Comparison of ENCODE assay signal across 8 cellular contexts in the genomic region with DNA sequence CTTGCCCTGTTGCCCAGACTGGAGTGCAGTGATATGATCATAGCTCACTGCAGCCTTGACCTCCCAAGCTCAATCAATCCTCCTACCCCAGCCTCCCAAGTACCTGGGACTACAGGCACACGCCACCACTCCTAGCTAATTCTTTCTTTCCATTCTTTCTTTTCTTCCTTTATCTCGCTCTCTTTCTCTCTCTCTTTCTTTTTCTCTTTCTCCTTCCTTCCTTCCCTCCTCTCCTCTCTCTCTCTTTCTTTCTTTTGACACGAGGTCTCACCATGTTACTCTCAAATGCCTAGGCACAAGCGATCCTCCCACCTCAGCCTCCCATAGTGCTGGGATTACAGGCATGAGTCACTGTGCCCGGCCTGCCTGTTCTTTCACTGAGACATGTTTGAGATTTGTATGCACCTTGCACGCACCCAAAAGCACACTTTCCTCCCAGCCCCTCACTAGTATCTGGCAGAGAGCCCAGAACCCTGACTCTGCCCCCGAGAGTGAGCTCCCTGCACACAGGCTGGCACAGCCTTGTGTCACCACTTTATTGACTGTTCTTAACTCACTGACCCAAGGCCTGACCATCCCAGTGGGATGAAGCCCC. TPM values are rescaled to one million over a fixed set of nuclear protein-coding genes. Genes with fewer than 3 reads are reported as not detected.
DNase-seq lines count a peak whose midpoint lies in the region; ATAC-seq and TF ChIP-seq lines count a peak whose summit lies in the region.

No MANE protein-coding gene starts in this region.

- peaks cover 0 to 46% (median 8%) of the 10 kb centered on the region in 12 donors for H3K4me1 ChIP-seq in heart left ventricle

- H3K27me3 Mint-ChIP-seq in activated naive CD4-positive, alpha-beta T cell treated with anti-CD3 and anti-CD28 coated beads for 36 hours (ENCODE audit: low read depth), result no peaks in the 10 kb centered on the region

- no peaks in the 10 kb centered on the region for H3K27me3 ChIP-seq in heart left ventricle

- TF ChIP-seq CTCF in heart left ventricle (IDR thresholded peaks at IDR 0.05), result no peak

- H3K36me3 Mint-ChIP-seq in activated naive CD4-positive, alpha-beta T cell treated with anti-CD3 and anti-CD28 coated beads for 36 hours (ENCODE audit: low read depth), result peaks cover 68% of the 10 kb centered on the region

- 64 to 80% (median 73%) methylated on average over 7 of the region's 7 CpGs for WGBS in heart left ventricle, 4 donors

- peak overlapping the region in 1 of 12 donors; percentile 20 for H3K27ac ChIP-seq in heart left ventricle

- no peaks in the 10 kb centered on the region for H3K36me3 ChIP-seq in heart left ventricle

- H3K4me1 Mint-ChIP-seq in activated naive CD4-positive, alpha-beta T cell treated with anti-CD3 and anti-CD28 coated beads for 36 hours (ENCODE audit: low read depth), result peaks cover 82% of the 10 kb centered on the region

- no peak overlapping the region for H3K4me3 ChIP-seq in heart left ventricle

- peak; percentile 86 for ATAC-seq in GM21825 (IDR thresholded peaks at IDR 0.05; ENCODE audit: unreplicated experiment)
- ATAC-seq in HG02970 (IDR thresholded peaks at IDR 0.05; ENCODE audit: low FRiP score, unreplicated experiment), result no peak
- no peak for ATAC-seq in heart left ventricle

- DNase-seq in DMS79 treated with DMSO at 0.1 percent for 48 hours (lab: John Stamatoyannopoulos, UW) (peak; percentile 55), NCI-H345 treated with DMSO at 0.1 percent for 48 hours (lab: John Stamatoyannopoulos, UW; ENCODE audit: unreplicated experiment) (peak; percentile 45), NCI-H128 (lab: John Stamatoyannopoulos, UW; ENCODE audit: unreplicated experiment) (no peak), heart left ventricle (no peak)
- DNase-seq in activated naive CD4-positive, alpha-beta T cell treated with anti-CD3 and anti-CD28 coated beads for 36 hours, result peak; percentile 93
- peak; percentile 52 for DNase-seq in stimulated activated CD8-positive, alpha-beta memory T cell treated with anti-CD3 and anti-CD28 coated beads, Interleukin-4, amount 100 ng/mL, for 24 hours (ENCODE audit: low read depth)

- peak overlapping the region; percentile 100 for H3K27ac Mint-ChIP-seq in activated naive CD4-positive, alpha-beta T cell treated with anti-CD3 and anti-CD28 coated beads for 36 hours

- no peaks in the 10 kb centered on the region for H3K9me3 ChIP-seq in heart left ventricle

- no peaks in the 10 kb centered on the region for H3K9me3 Mint-ChIP-seq in activated naive CD4-positive, alpha-beta T cell treated with anti-CD3 and anti-CD28 coated beads for 36 hours

- CTCF ChIA-PET in activated naive CD4-positive, alpha-beta T cell treated with anti-CD3 and anti-CD28 coated beads for 36 hours (lab: Charles Lee), result interaction anchor here (0.5 to 1.4 kb wide), 9 partner anchors 9 to 59 kb away, joined by 3 to 5 read pairs (median 4); no protein-coding TSS in a partner anchor

- H3K4me3 Mint-ChIP-seq in activated naive CD4-positive, alpha-beta T cell treated with anti-CD3 and anti-CD28 coated beads for 36 hours, result peak overlapping the region; percentile 87

- TF ChIP-seq POLR2A in heart left ventricle (IDR thresholded peaks at IDR 0.05), result no peak

- intact Hi-C loops in activated naive CD4-positive, alpha-beta T cell treated with anti-CD3 and anti-CD28 coated beads for 36 hours (cut with micrococcal nuclease), result loop anchor here (1.0 to 10.0 kb wide), 2 partner anchors 9 to 307 kb away; a partner anchor contains a TSS
- intact Hi-C loops in heart left ventricle (cut with DNase I), result no loop called here

RNA-seq across cellular contexts. Expression of a gene that starts 56.8 kb away (rescaled TPM):
- total RNA-seq in activated naive CD4-positive, alpha-beta T cell treated with anti-CD3 and anti-CD28 coated beads for 36 hours, result 100 to 1,000 TPM; 227 to 234 TPM
- total RNA-seq in heart left ventricle, result 1 to 10 TPM in 2 of 9 donors, under 1 TPM in 6, not detected in 1; 0.12 to 6.1 (median 0.40) TPM
- under 1 TPM; 0.08 to 0.19 TPM for polyA plus RNA-seq in heart left ventricle

Comparison
In these comparisons a context has a peak if more than half of its experiments do, and no peak if none do; other contexts are left out.
1. DNase-seq: peak in DMS79 treated with DMSO at 0.1 percent for 48 hours (single experiment), NCI-H345 treated with DMSO at 0.1 percent for 48 hours (single experiment), activated naive CD4-positive, alpha-beta T cell treated with anti-CD3 and anti-CD28 coated beads for 36 hours (single experiment) and stimulated activated CD8-positive, alpha-beta memory T cell treated with anti-CD3 and anti-CD28 coated beads, Interleukin-4, amount 100 ng/mL, for 24 hours (single experiment); none in NCI-H128 (single experiment) and heart left ventricle (0 of 5).
2. RNA of a gene that starts 56.8 kb away (total RNA-seq): 227 to 234 TPM in activated naive CD4-positive, alpha-beta T cell treated with anti-CD3 and anti-CD28 coated beads for 36 hours; 0.12 to 6.1 TPM in heart left ventricle; every median in the first group is over 10 times any median in the second.